Comparison of ENCODE assay signal across 19 cellular contexts in the genomic region with DNA sequence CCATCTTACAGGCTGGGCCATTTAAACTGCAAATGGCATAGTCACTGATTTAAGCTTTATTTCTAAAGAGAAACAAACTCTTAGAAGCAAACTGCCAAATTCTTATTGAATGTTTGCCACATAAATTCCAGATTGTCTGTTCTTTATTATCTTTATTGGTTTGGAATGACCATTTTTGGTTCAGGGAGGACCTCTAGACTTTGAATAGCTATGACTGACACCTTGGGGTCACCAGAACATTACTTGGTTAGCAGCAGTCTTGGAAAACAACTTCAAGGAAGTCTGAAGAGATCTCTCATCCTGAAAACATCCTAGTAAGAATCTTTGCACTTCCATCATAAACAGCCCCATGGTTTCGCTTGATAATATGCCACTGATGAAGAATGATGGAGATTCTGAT.
A peak's percentile ranks its signal among the peaks of the same experiment; 100 is the strongest.
DNase-seq lines count a peak whose midpoint lies in the region; ATAC-seq and TF ChIP-seq lines count a peak whose summit lies in the region.
"Had no signal": no experiment of that assay in that cellular context is flagged by ENCODE, and none has a peak within 500 bp of the region (broad histone marks: within the 10 kb centered on the region; RNA-seq: fewer than 3 reads in every experiment).

No MANE protein-coding gene starts in this region.

- peaks cover 10% of the 10 kb centered on the region for H3K4me1 ChIP-seq in osteoblast (ENCODE audit: insufficient read depth, low read length)
- H3K4me1 ChIP-seq: BLaER1 had no signal

- no peak overlapping the region for H3K4me3 Mint-ChIP-seq in HFFc6
- H3K4me3 Mint-ChIP-seq in chondrocyte (ENCODE audit: unreplicated experiment), result no peak overlapping the region
- no peak overlapping the region for H3K4me3 Mint-ChIP-seq in activated CD4-positive, alpha-beta T cell treated with anti-CD3 and anti-CD28 coated beads, Interleukin-2, amount 10 ng/mL, durations not matched to agents 24 days and 14 days
- H3K4me3 Mint-ChIP-seq in activated CD4-positive, alpha-beta T cell treated with anti-CD3 and anti-CD28 coated beads, Interleukin-2, amount 10 ng/mL, durations not matched to agents 7 days and 5 days, result no peak overlapping the region
- H3K4me3 Mint-ChIP-seq: CD4-positive, alpha-beta memory T cell had no signal

- no peaks in the 10 kb centered on the region for H3K79me2 ChIP-seq in osteoblast (ENCODE audit: insufficient read depth, low read length)

- no peaks in the 10 kb centered on the region; the same call in 1 of the 2 replicates for H3K27me3 Mint-ChIP-seq in HFFc6 (ENCODE audit: insufficient read depth)
- no peaks in the 10 kb centered on the region for H3K27me3 Mint-ChIP-seq in chondrocyte (ENCODE audit: low read depth)
- H3K27me3 Mint-ChIP-seq in activated CD4-positive, alpha-beta T cell treated with anti-CD3 and anti-CD28 coated beads, Interleukin-2, amount 10 ng/mL, durations not matched to agents 24 days and 14 days, result no peaks in the 10 kb centered on the region
- no peaks in the 10 kb centered on the region for H3K27me3 Mint-ChIP-seq in activated CD4-positive, alpha-beta T cell treated with anti-CD3 and anti-CD28 coated beads, Interleukin-2, amount 10 ng/mL, durations not matched to agents 7 days and 5 days
- H3K27me3 Mint-ChIP-seq: CD4-positive, alpha-beta memory T cell had no signal

- CTCF ChIA-PET in activated CD4-positive, alpha-beta T cell treated with anti-CD3 and anti-CD28 coated beads, Interleukin-2, amount 10 ng/mL, durations not matched to agents 7 days and 5 days (lab: Charles Lee), result no interaction called here

- H3K27ac ChIP-seq in osteoblast (ENCODE audit: low read depth, low read length), result peak overlapping the region; percentile 1
- H3K27ac ChIP-seq: 22Rv1, BLaER1, PC-9, RWPE1 had no signal

- H3K9me3 Mint-ChIP-seq in HFFc6 (peaks cover 5% of the 10 kb centered on the region; the same call in 1 of the 2 replicates), chondrocyte (ENCODE audit: low read depth) (peaks cover 18% of the 10 kb centered on the region)
- no peaks in the 10 kb centered on the region for H3K9me3 Mint-ChIP-seq in activated CD4-positive, alpha-beta T cell treated with anti-CD3 and anti-CD28 coated beads, Interleukin-2, amount 10 ng/mL, durations not matched to agents 24 days and 14 days
- H3K9me3 Mint-ChIP-seq in activated CD4-positive, alpha-beta T cell treated with anti-CD3 and anti-CD28 coated beads, Interleukin-2, amount 10 ng/mL, durations not matched to agents 7 days and 5 days, result no peaks in the 10 kb centered on the region

- H3K9me3 ChIP-seq in osteoblast (ENCODE audit: low read depth, low read length), result no peaks in the 10 kb centered on the region
- H3K9me3 ChIP-seq: BLaER1 had no signal

- H3K27ac Mint-ChIP-seq in HFFc6, result no peak overlapping the region; the same call in 1 of the 2 replicates
- peak overlapping the region; percentile 87 for H3K27ac Mint-ChIP-seq in chondrocyte (ENCODE audit: unreplicated experiment)
- H3K27ac Mint-ChIP-seq in activated CD4-positive, alpha-beta T cell treated with anti-CD3 and anti-CD28 coated beads, Interleukin-2, amount 10 ng/mL, durations not matched to agents 24 days and 14 days, result no peak overlapping the region
- no peak overlapping the region for H3K27ac Mint-ChIP-seq in activated CD4-positive, alpha-beta T cell treated with anti-CD3 and anti-CD28 coated beads, Interleukin-2, amount 10 ng/mL, durations not matched to agents 7 days and 5 days
- H3K27ac Mint-ChIP-seq: CD4-positive, alpha-beta memory T cell had no signal

- no peaks in the 10 kb centered on the region for H3K27me3 ChIP-seq in osteoblast (ENCODE audit: insufficient read depth, low read length)
- H3K27me3 ChIP-seq: BLaER1 had no signal

- no peaks in the 10 kb centered on the region for H3K36me3 ChIP-seq in osteoblast (ENCODE audit: insufficient read depth, low read length)
- H3K36me3 ChIP-seq: BLaER1 had no signal

- peaks cover 27% of the 10 kb centered on the region for H3K4me1 Mint-ChIP-seq in HFFc6 (ENCODE audit: low read depth)
- peaks cover 54% of the 10 kb centered on the region for H3K4me1 Mint-ChIP-seq in chondrocyte (ENCODE audit: low read depth)
- no peaks in the 10 kb centered on the region for H3K4me1 Mint-ChIP-seq in activated CD4-positive, alpha-beta T cell treated with anti-CD3 and anti-CD28 coated beads, Interleukin-2, amount 10 ng/mL, durations not matched to agents 24 days and 14 days
- H3K4me1 Mint-ChIP-seq in activated CD4-positive, alpha-beta T cell treated with anti-CD3 and anti-CD28 coated beads, Interleukin-2, amount 10 ng/mL, durations not matched to agents 7 days and 5 days, result no peaks in the 10 kb centered on the region
- H3K4me1 Mint-ChIP-seq: CD4-positive, alpha-beta memory T cell had no signal

- POLR2A ChIA-PET in activated CD4-positive, alpha-beta T cell treated with anti-CD3 and anti-CD28 coated beads, Interleukin-2, amount 10 ng/mL, durations not matched to agents 7 days and 5 days (lab: Charles Lee), result no interaction called here

- no peak overlapping the region for H3K4me2 ChIP-seq in osteoblast (ENCODE audit: insufficient read depth, low read length)
- H3K4me2 ChIP-seq: BLaER1, PC-9 had no signal

- DNase-seq in AG08395 (ENCODE audit: low spot score), result peak; percentile 19
- DNase-seq in HFFc6, result peak; percentile 7
- no peak for DNase-seq in chondrocyte (ENCODE audit: low spot score)
- no peak for DNase-seq in osteoblast (ENCODE audit: insufficient read length, low spot score, missing footprints)
- no peak for DNase-seq in activated CD4-positive, alpha-beta T cell treated with anti-CD3 and anti-CD28 coated beads, Interleukin-2, amount 10 ng/mL, durations not matched to agents 24 days and 14 days
- DNase-seq in activated CD4-positive, alpha-beta T cell treated with anti-CD3 and anti-CD28 coated beads, Interleukin-2, amount 10 ng/mL, durations not matched to agents 7 days and 5 days, result no peak
- no peak for DNase-seq in NCI-H1694 (lab: John Stamatoyannopoulos, UW)
- DNase-seq: CD4-positive, alpha-beta memory T cell; NCI-H1105 treated with DMSO at 0.1 percent for 48 hours; NCI-H1694 treated with DMSO at 0.1 percent for 48 hours; NCI-H226; NCI-H526; PC-9; SIG-M5 had no signal

- intact Hi-C loops in activated CD4-positive, alpha-beta T cell treated with anti-CD3 and anti-CD28 coated beads, Interleukin-2, amount 10 ng/mL, durations not matched to agents 24 days and 14 days (cut with micrococcal nuclease), result no loop called here

- no peaks in the 10 kb centered on the region for H4K20me1 ChIP-seq in osteoblast (ENCODE audit: insufficient read depth, low read length)
- H4K20me1 ChIP-seq: BLaER1 had no signal

- H2AFZ ChIP-seq in osteoblast (ENCODE audit: low read length), result peak overlapping the region; percentile 12
- H2AFZ ChIP-seq: PC-9 had no signal

- H3K4me3 ChIP-seq in osteoblast (ENCODE audit: insufficient read depth, low read length), result no peak overlapping the region
- H3K4me3 ChIP-seq: BLaER1, K562, PC-9 had no signal

- ATAC-seq in GM18502 (IDR thresholded peaks at IDR 0.05; ENCODE audit: poor library complexity, unreplicated experiment), result no peak

- TF ChIP-seq CTCF in HFFc6 (IDR thresholded peaks at IDR 0.05), result no peak
- TF ChIP-seq CTCF in chondrocyte (IDR thresholded peaks at IDR 0.05), result no peak
- no peak for TF ChIP-seq CTCF in osteoblast (IDR thresholded peaks at IDR 0.05; ENCODE audit: extremely low read depth, low read depth, low read length)

- peaks cover 13% of the 10 kb centered on the region for H3K36me3 Mint-ChIP-seq in HFFc6 (ENCODE audit: low read depth)
- peaks cover 14% of the 10 kb centered on the region for H3K36me3 Mint-ChIP-seq in chondrocyte (ENCODE audit: low read depth)
- no peaks in the 10 kb centered on the region for H3K36me3 Mint-ChIP-seq in activated CD4-positive, alpha-beta T cell treated with anti-CD3 and anti-CD28 coated beads, Interleukin-2, amount 10 ng/mL, durations not matched to agents 24 days and 14 days (ENCODE audit: low read depth)
- no peaks in the 10 kb centered on the region for H3K36me3 Mint-ChIP-seq in activated CD4-positive, alpha-beta T cell treated with anti-CD3 and anti-CD28 coated beads, Interleukin-2, amount 10 ng/mL, durations not matched to agents 7 days and 5 days (ENCODE audit: low read depth)
- H3K36me3 Mint-ChIP-seq: CD4-positive, alpha-beta memory T cell had no signal

Comparison
In these comparisons a context has a peak if more than half of its experiments do, and no peak if none do; other contexts are left out.
1. DNase-seq: peak in AG08395 (single experiment) and HFFc6 (single experiment); none in chondrocyte (single experiment), osteoblast (single experiment), activated CD4-positive, alpha-beta T cell treated with anti-CD3 and anti-CD28 coated beads, Interleukin-2, amount 10 ng/mL, durations not matched to agents 24 days and 14 days (single experiment), activated CD4-positive, alpha-beta T cell treated with anti-CD3 and anti-CD28 coated beads, Interleukin-2, amount 10 ng/mL, durations not matched to agents 7 days and 5 days (single experiment) and NCI-H1694 (single experiment).